Comparison of ENCODE assay signal across 28 cellular contexts in the genomic region with DNA sequence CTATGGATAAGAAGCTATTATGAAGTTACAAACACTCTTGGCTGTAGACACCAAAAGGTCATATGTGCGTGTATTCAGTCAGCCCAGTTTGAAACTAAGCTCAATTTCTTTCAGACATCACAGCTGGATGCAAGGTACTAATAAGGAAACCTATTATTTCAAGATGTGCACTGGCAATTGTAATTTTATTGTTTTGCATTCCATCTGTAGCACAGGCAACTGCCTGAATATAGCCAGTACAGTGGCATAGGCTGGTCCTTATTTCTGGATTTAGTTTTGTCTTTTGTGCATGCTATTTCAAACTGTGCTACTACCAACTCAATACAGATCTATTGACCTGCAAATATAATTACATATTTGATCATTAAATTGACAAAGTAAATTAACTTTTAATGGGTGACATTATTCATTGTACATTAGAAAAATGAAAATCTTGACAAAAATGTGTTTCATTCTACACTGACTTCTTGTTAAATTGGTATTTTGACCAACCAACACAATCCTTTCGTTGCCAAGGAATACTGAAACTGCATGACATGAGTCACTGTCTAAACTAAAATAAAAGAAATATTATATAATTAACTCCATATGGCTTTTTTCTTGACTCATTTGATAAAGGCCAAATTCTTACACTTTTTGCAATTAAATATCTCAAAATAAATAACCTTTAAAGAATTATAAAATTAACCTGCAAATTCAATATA.
DNase-seq lines count a peak whose midpoint lies in the region; ATAC-seq, FAIRE-seq and TF ChIP-seq lines count a peak whose summit lies in the region.
"Had no signal": no experiment of that assay in that cellular context is flagged by ENCODE, and none has a peak within 500 bp of the region (broad histone marks: within the 10 kb centered on the region; RNA-seq: fewer than 3 reads in every experiment).

No MANE protein-coding gene starts in this region.

- H3K4me2 ChIP-seq in SK-N-SH = peak overlapping the region; percentile 39
- no peak overlapping the region for H3K4me2 ChIP-seq in neural progenitor cell

- POLR2A ChIA-PET in SK-N-SH (lab: Yijun Ruan, JAX) = no interaction called here

- TF ChIP-seq RAD21 in SK-N-SH (IDR thresholded peaks at IDR 0.05; ENCODE audit: low read length) = no peak

- H4K20me1 ChIP-seq in SK-N-SH (ENCODE audit: insufficient read depth) (no peaks in the 10 kb centered on the region), neural progenitor cell (ENCODE audit: low read depth) (no peaks in the 10 kb centered on the region)

- H3K4me1 ChIP-seq in SK-N-SH (ENCODE audit: control insufficient read depth in 1 of 2, insufficient read depth in 2 of 2, low read depth in 1 of 2, low read length in 1 of 2) (no peaks in the 10 kb centered on the region; a peak in 1 of 4 replicates), neural progenitor cell (peaks cover 13% of the 10 kb centered on the region), aorta (ENCODE audit: control insufficient read depth in 1 of 2, insufficient read depth in 2 of 2, low read length in 2 of 2) (no peaks in the 10 kb centered on the region)

- H3K36me3 ChIP-seq in SK-N-SH (replicated peaks in 1 of 2; ENCODE audit: control insufficient read depth in 1 of 2, insufficient read depth in 2 of 2, low read length in 1 of 2) (no peaks in the 10 kb centered on the region), neural progenitor cell (no peaks in the 10 kb centered on the region), aorta (ENCODE audit: control insufficient read depth in 1 of 2, insufficient read depth in 2 of 2, low read length in 1 of 2) (no peaks in the 10 kb centered on the region)
- H3K36me3 ChIP-seq: HAP-1 had no signal

- H3K9me3 ChIP-seq in SK-N-SH (no peaks in the 10 kb centered on the region), neural progenitor cell (ENCODE audit: low read depth) (no peaks in the 10 kb centered on the region), aorta (ENCODE audit: control insufficient read depth, low read length) (no peaks in the 10 kb centered on the region)
- H3K9me3 ChIP-seq: HAP-1 had no signal

- H3K27me3 Mint-ChIP-seq in neural progenitor cell (ENCODE audit: insufficient read depth, low read depth) = peaks cover 2% of the 10 kb centered on the region
- H3K27me3 Mint-ChIP-seq: activated naive CD8-positive, alpha-beta T cell treated with anti-CD3 and anti-CD28 coated beads for 36 hours; B cell; central memory CD8-positive, alpha-beta T cell; naive thymus-derived CD4-positive, alpha-beta T cell had no signal

- H3K4me3 Mint-ChIP-seq in neural progenitor cell = no peak overlapping the region
- H3K4me3 Mint-ChIP-seq: activated naive CD8-positive, alpha-beta T cell treated with anti-CD3 and anti-CD28 coated beads for 36 hours; activated T-cell treated with anti-CD3 and anti-CD28 coated beads, Interleukin-2, amount 50 U/mL, for 72 hours; B cell; central memory CD8-positive, alpha-beta T cell; endodermal cell; naive thymus-derived CD4-positive, alpha-beta T cell had no signal

- DNase-seq in EH (ENCODE audit: low read depth) = peak; percentile 84
- no peak for DNase-seq in SK-N-SH
- DNase-seq in neural progenitor cell (ENCODE audit: low spot score) = peak; percentile 4
- no peak for DNase-seq in aorta
- no peak for DNase-seq in NCI-H1694 (lab: John Stamatoyannopoulos, UW)
- DNase-seq: activated CD8-positive, alpha-beta memory T cell treated with anti-CD3 and anti-CD28 coated beads for 24 hours; activated naive CD8-positive, alpha-beta T cell treated with anti-CD3 and anti-CD28 coated beads for 36 hours; activated T-cell treated with anti-CD3 and anti-CD28 coated beads, Interleukin-2, amount 50 U/mL, for 72 hours; endodermal cell; kidney glomerular epithelial cell; mesendoderm; MM.1S; naive thymus-derived CD4-positive, alpha-beta T cell; NCI-H187 treated with DMSO at 0.1 percent for 48 hours; NCI-H446; posterior cingulate gyrus; stimulated activated CD4-positive, alpha-beta T cell treated with anti-CD3 and anti-CD28 coated beads, Interleukin-1b, Interleukin-23, amount 100 ng/mL, for 48 hours; stimulated activated naive CD4-positive, alpha-beta T cell treated with Interleukin-2 at 50 U/mL for 16 hours; trophoblast cell had no signal

- H3F3A ChIP-seq in SK-N-SH (replicated peaks; ENCODE audit: insufficient read depth) (peaks cover 7% of the 10 kb centered on the region), neural progenitor cell (ENCODE audit: low read depth) (no peaks in the 10 kb centered on the region)

- H3K27ac ChIP-seq in SK-N-SH (ENCODE audit: low read depth in 2 of 2, low read length in 1 of 2) = peak overlapping the region in 1 of 2 experiments; percentile 72; a peak in 2 of 4 replicates
- no peak overlapping the region for H3K27ac ChIP-seq in neural progenitor cell
- H3K27ac ChIP-seq in aorta (ENCODE audit: low read depth in 1 of 2, low read length in 2 of 2) = no peak overlapping the region
- H3K27ac ChIP-seq: SK-N-MC had no signal

- H3K9ac ChIP-seq in SK-N-SH = peak overlapping the region; percentile 10; the same call in 1 of the 2 replicates
- no peak overlapping the region for H3K9ac ChIP-seq in neural progenitor cell

- peaks cover 9% of the 10 kb centered on the region for H3K9me3 Mint-ChIP-seq in neural progenitor cell
- H3K9me3 Mint-ChIP-seq: endodermal cell had no signal

- peaks cover 7% of the 10 kb centered on the region for H3K36me3 Mint-ChIP-seq in neural progenitor cell
- H3K36me3 Mint-ChIP-seq: activated naive CD8-positive, alpha-beta T cell treated with anti-CD3 and anti-CD28 coated beads for 36 hours; naive thymus-derived CD4-positive, alpha-beta T cell had no signal

- TF ChIP-seq CTCF in SK-N-SH (IDR thresholded peaks at IDR 0.05) = no peak
- TF ChIP-seq CTCF in neural progenitor cell (IDR thresholded peaks at IDR 0.05) = no peak

- no peaks in the 10 kb centered on the region for H3K9me2 ChIP-seq in SK-N-SH

- no peak for TF ChIP-seq EP300 in SK-N-SH (IDR thresholded peaks at IDR 0.05; ENCODE audit: borderline replicate concordance in 1 of 2, low read depth in 1 of 2, low read length in 1 of 2)

- CTCF ChIA-PET in SK-N-SH (lab: Yijun Ruan, JAX) = no interaction called here

- FAIRE-seq in colon (lab: Jason Lieb, UNC) = peak; percentile 28
- FAIRE-seq: D721Med, GM12892 had no signal

- H3K4me3 ChIP-seq in SK-N-SH (ENCODE audit: low read depth in 2 of 2, low read length in 1 of 2) = no peak overlapping the region
- H3K4me3 ChIP-seq in neural progenitor cell = no peak overlapping the region
- H3K4me3 ChIP-seq in aorta (ENCODE audit: low read length in 2 of 2) = no peak overlapping the region
- H3K4me3 ChIP-seq: HAP-1, SK-N-MC had no signal

- no peak overlapping the region for H2AFZ ChIP-seq in SK-N-SH (ENCODE audit: low read depth)
- H2AFZ ChIP-seq in neural progenitor cell (replicated peaks) = no peak overlapping the region

- 8% methylated on average over 2 of the region's 2 CpGs for WGBS in SK-N-SH (ENCODE audit: low lambda C conversion rate)
- 31 to 41% methylated on average over 2 of the region's 2 CpGs for WGBS in aorta, 2 donors

- intact Hi-C loops in aorta (cut with DNase I) = no loop called here

- peak overlapping the region; percentile 65 for H3K27ac Mint-ChIP-seq in neural progenitor cell
- H3K27ac Mint-ChIP-seq: activated naive CD8-positive, alpha-beta T cell treated with anti-CD3 and anti-CD28 coated beads for 36 hours; activated T-cell treated with anti-CD3 and anti-CD28 coated beads, Interleukin-2, amount 50 U/mL, for 72 hours; B cell; endodermal cell; naive thymus-derived CD4-positive, alpha-beta T cell had no signal

- no peaks in the 10 kb centered on the region; the same call in 1 of the 2 replicates for H3K79me2 ChIP-seq in SK-N-SH (ENCODE audit: insufficient read depth)
- H3K79me2 ChIP-seq in neural progenitor cell (ENCODE audit: low read depth) = no peaks in the 10 kb centered on the region

- peaks cover 31% of the 10 kb centered on the region for H3K4me1 Mint-ChIP-seq in neural progenitor cell
- H3K4me1 Mint-ChIP-seq: activated naive CD8-positive, alpha-beta T cell treated with anti-CD3 and anti-CD28 coated beads for 36 hours; B cell; central memory CD8-positive, alpha-beta T cell; endodermal cell; naive thymus-derived CD4-positive, alpha-beta T cell had no signal

- ATAC-seq in aorta (ENCODE audit: low FRiP score) = no peak
- no peak for ATAC-seq in GM19328 (IDR thresholded peaks at IDR 0.05; ENCODE audit: unreplicated experiment)
- ATAC-seq in GM21529 (IDR thresholded peaks at IDR 0.05; ENCODE audit: unreplicated experiment) = no peak
- ATAC-seq: activated T-cell treated with anti-CD3 and anti-CD28 coated beads, Interleukin-2, amount 50 U/mL, for 72 hours; naive thymus-derived CD4-positive, alpha-beta T cell had no signal

- H3K27me3 ChIP-seq in SK-N-SH (ENCODE audit: insufficient read depth) (no peaks in the 10 kb centered on the region), neural progenitor cell (no peaks in the 10 kb centered on the region), aorta (ENCODE audit: control insufficient read depth in 1 of 2, insufficient read depth in 2 of 2, low read length in 1 of 2) (no peaks in the 10 kb centered on the region)

TF ChIP-seq in SK-N-SH, 30 proteins besides CTCF, POLR2A, EP300 and RAD21:
- TF ChIP-seq FOSL2 (IDR thresholded peaks at IDR 0.05; ENCODE audit: borderline replicate concordance, low read depth) (0 out of 2 replicates have a peak, but pooled peaks have one; percentile 17), EZH2phosphoT487 (IDR thresholded peaks at IDR 0.05; ENCODE audit: borderline replicate concordance, low read depth) (no peak), TCF12 (IDR thresholded peaks at IDR 0.05) (peak; percentile 56)

Comparison
In these comparisons a context has a peak if more than half of its experiments do, and no peak if none do; other contexts are left out.
1. DNase-seq: peak in EH (single experiment) and neural progenitor cell (single experiment); none in SK-N-SH (single experiment), aorta (0 of 2) and NCI-H1694 (single experiment).